In the genomic region with DNA sequence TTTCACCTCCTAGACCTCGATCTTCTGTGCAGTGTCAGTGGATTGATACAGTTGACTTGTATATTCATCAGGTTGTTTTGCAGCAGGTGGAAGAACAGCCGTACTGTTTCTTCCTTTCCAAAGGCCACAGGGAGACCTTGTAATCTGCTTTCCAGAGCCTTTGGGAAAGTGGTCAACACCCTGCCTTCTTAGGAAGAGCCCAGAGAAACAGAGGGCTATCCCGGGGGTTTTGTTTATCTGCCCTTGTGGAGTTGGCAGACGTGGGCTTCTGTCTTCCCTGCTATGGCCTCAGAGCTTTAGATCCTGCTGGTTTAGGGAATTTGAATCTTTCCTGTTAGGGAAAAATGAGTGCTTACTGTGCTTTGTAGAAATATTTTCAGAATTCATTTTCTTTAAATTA, we compare ENCODE assay signal across 17 cellular contexts. TPM values are rescaled to one million over a fixed set of nuclear protein-coding genes. Genes with fewer than 3 reads are reported as not detected.
DNase-seq lines count a peak whose midpoint lies in the region; ATAC-seq and TF ChIP-seq lines count a peak whose summit lies in the region.
"Had no signal": no experiment of that assay in that cellular context is flagged by ENCODE, and none has a peak within 500 bp of the region (broad histone marks: within the 10 kb centered on the region; RNA-seq: fewer than 3 reads in every experiment).

No MANE protein-coding gene starts in this region.

- no CpG with 5 or more reads among the region's 4 CpGs for WGBS in H9 (ENCODE audit: extremely low coverage, insufficient read length, low lambda C conversion rate)
- WGBS in HUES64: 45% methylated on average over 4 of the region's 4 CpGs
- 0 to 53% methylated on average over 1 to 4 of the region's 4 CpGs for WGBS in endodermal cell (ENCODE audit: insufficient coverage in 1 of 2, insufficient read length in 1 of 2), 2 experiments
- WGBS in mesendoderm (ENCODE audit: extremely low coverage, insufficient coverage, low lambda C conversion rate): no CpG with 5 or more reads among the region's 4 CpGs
- WGBS in heart left ventricle, 4 donors: 57 to 72% (median 59%) methylated on average over 4 of the region's 4 CpGs

- no peak overlapping the region for H3T11ph ChIP-seq in H9 (ENCODE audit: low read length)

- no peak overlapping the region for H2BK15ac ChIP-seq in H9 (ENCODE audit: low read depth, low read length)
- H2BK15ac ChIP-seq in mesendoderm (replicated peaks; ENCODE audit: low read depth): no peak overlapping the region

- peak overlapping the region; percentile 99 for H2BK12ac ChIP-seq in H9 (ENCODE audit: insufficient read length, low read depth, low read length)

- H2BK5ac ChIP-seq in H9 (ENCODE audit: insufficient read length, low read length): peak overlapping the region; percentile 90
- H2BK5ac ChIP-seq in mesendoderm (ENCODE audit: low read length): peak overlapping the region; percentile 53

- no peak for TF ChIP-seq POLR2A in heart left ventricle (IDR thresholded peaks at IDR 0.05)

- H3K36me3 ChIP-seq in HUES64 (ENCODE audit: insufficient read depth, low read length): peaks cover 57% of the 10 kb centered on the region
- H3K36me3 ChIP-seq in endodermal cell (ENCODE audit: control insufficient read depth, insufficient read depth, low read length): peaks cover 65% of the 10 kb centered on the region
- H3K36me3 ChIP-seq in mesendoderm (ENCODE audit: control insufficient read depth, insufficient read depth, low read length): peaks cover 5% of the 10 kb centered on the region
- peaks cover 0 to 94% (median 90%) of the 10 kb centered on the region in 9 donors for H3K36me3 ChIP-seq in heart left ventricle

- peaks cover 1% of the 10 kb centered on the region; the same call in 1 of the 2 replicates for H3K79me2 ChIP-seq in H9 (ENCODE audit: insufficient read depth, low read length)
- H3K79me2 ChIP-seq in mesendoderm (ENCODE audit: control insufficient read depth, insufficient read depth, low read length): peaks cover 1% of the 10 kb centered on the region

- no peaks in the 10 kb centered on the region for H4K20me1 ChIP-seq in H9 (ENCODE audit: control insufficient read depth, insufficient read depth, insufficient read length)

- no peaks in the 10 kb centered on the region for H3K9me3 ChIP-seq in H9 (ENCODE audit: control insufficient read depth, low read depth, low read length)
- no peaks in the 10 kb centered on the region for H3K9me3 ChIP-seq in HUES64 (ENCODE audit: insufficient read depth, low read depth, low read length)
- no peaks in the 10 kb centered on the region for H3K9me3 ChIP-seq in endodermal cell (ENCODE audit: control insufficient read depth, low read length)
- H3K9me3 ChIP-seq in heart left ventricle: no peaks in the 10 kb centered on the region
- H3K9me3 ChIP-seq: SJSA1 had no signal

- peak overlapping the region; percentile 92 for H3K27ac ChIP-seq in H9 (ENCODE audit: insufficient read length, low read depth, low read length)
- peak overlapping the region; percentile 100 for H3K27ac ChIP-seq in HUES64 (ENCODE audit: low read depth, low read length)
- H3K27ac ChIP-seq in endodermal cell (ENCODE audit: low read depth, low read length): no peak overlapping the region
- H3K27ac ChIP-seq in mesendoderm (ENCODE audit: low read depth, low read length): peak overlapping the region; percentile 43
- H3K27ac ChIP-seq in heart left ventricle: no peak overlapping the region
- H3K27ac ChIP-seq: C4-2B, SJSA1 had no signal

- H3K79me1 ChIP-seq in H9 (ENCODE audit: insufficient read depth, low read depth, low read length, poor library complexity, severe bottlenecking): no peaks in the 10 kb centered on the region
- peaks cover 4% of the 10 kb centered on the region for H3K79me1 ChIP-seq in mesendoderm (ENCODE audit: low read length)

- H4K5ac ChIP-seq in H9 (ENCODE audit: insufficient read length, low read depth, low read length): peak overlapping the region; percentile 11
- no peak overlapping the region for H4K5ac ChIP-seq in mesendoderm (ENCODE audit: low read length)

- ATAC-seq in heart left ventricle (no peak), GM18498 (IDR thresholded peaks at IDR 0.05; ENCODE audit: unreplicated experiment) (no peak), HG03175 (IDR thresholded peaks at IDR 0.05; ENCODE audit: unreplicated experiment) (no peak)
- ATAC-seq: Panc1 had no signal

- peaks cover 26 to 63% (median 50%) of the 10 kb centered on the region in 3 experiments for H3K36me3 Mint-ChIP-seq in H9 (ENCODE audit: insufficient read depth in 1 of 3, low read depth in 3 of 3)
- peaks cover 54% of the 10 kb centered on the region for H3K36me3 Mint-ChIP-seq in endodermal cell (ENCODE audit: low read depth)

- H3K4me1 ChIP-seq in H9 (ENCODE audit: insufficient read depth, low read length) (peaks cover 12% of the 10 kb centered on the region), HUES64 (ENCODE audit: insufficient read depth, low read length) (peaks cover 50% of the 10 kb centered on the region), endodermal cell (ENCODE audit: control insufficient read depth, insufficient read depth, low read length) (peaks cover 16% of the 10 kb centered on the region), mesendoderm (ENCODE audit: control insufficient read depth, low read depth, low read length) (peaks cover 10% of the 10 kb centered on the region), heart left ventricle (no peaks in the 10 kb centered on the region)
- H3K4me1 ChIP-seq: SJSA1 had no signal

- H4K8ac ChIP-seq in H9 (replicated peaks; ENCODE audit: insufficient read length, low read depth, low read length): no peak overlapping the region
- no peak overlapping the region for H4K8ac ChIP-seq in mesendoderm (ENCODE audit: low read depth, low read length)

- peak overlapping the region; percentile 10 for H2AK5ac ChIP-seq in H9 (ENCODE audit: insufficient read length, low read length)
- H2AK5ac ChIP-seq in mesendoderm (ENCODE audit: low read length): no peak overlapping the region

- H3K18ac ChIP-seq in H9 (ENCODE audit: insufficient read length, low read depth, low read length) (peak overlapping the region; percentile 68), mesendoderm (ENCODE audit: low read length) (no peak overlapping the region)

- H3K27ac Mint-ChIP-seq in H9 (peak overlapping the region; percentile 98 to 100 (median 98); a peak in 6 of 7 replicates), endodermal cell (peak overlapping the region; percentile 90)

- H2AFZ ChIP-seq in H9 (ENCODE audit: low read length): no peak overlapping the region

- H2BK120ac ChIP-seq in H9 (ENCODE audit: low read depth, low read length, poor library complexity, severe bottlenecking) (no peak overlapping the region), mesendoderm (ENCODE audit: low read depth, low read length) (no peak overlapping the region)

- TF ChIP-seq CTCF in H9 (conservative IDR thresholded peaks at IDR 0.05): no peak
- no peak for TF ChIP-seq CTCF in endodermal cell (conservative IDR thresholded peaks at IDR 0.05)
- TF ChIP-seq CTCF in heart left ventricle (IDR thresholded peaks at IDR 0.05): no peak

- intact Hi-C loops in heart left ventricle (cut with DNase I): no loop called here

- no peaks in the 10 kb centered on the region for H3K23me2 ChIP-seq in H9 (ENCODE audit: insufficient read length, low read depth, low read length, poor library complexity, severe bottlenecking)

- no peak overlapping the region for H3K4me3 ChIP-seq in HUES64 (ENCODE audit: low read length)
- H3K4me3 ChIP-seq in endodermal cell (ENCODE audit: low read length): no peak overlapping the region
- no peak overlapping the region for H3K4me3 ChIP-seq in mesendoderm (ENCODE audit: low read length)
- H3K4me3 ChIP-seq in heart left ventricle: no peak overlapping the region
- H3K4me3 ChIP-seq: SJSA1 had no signal

- peak overlapping the region; percentile 22 for H4K91ac ChIP-seq in H9 (ENCODE audit: insufficient read length, low read depth, low read length)

- H3K27me3 ChIP-seq in H9 (ENCODE audit: insufficient read depth, low read length): no peaks in the 10 kb centered on the region
- no peaks in the 10 kb centered on the region for H3K27me3 ChIP-seq in HUES64 (ENCODE audit: insufficient read depth, low read length)
- H3K27me3 ChIP-seq in endodermal cell (ENCODE audit: control insufficient read depth, insufficient read depth, low read length, poor library complexity, severe bottlenecking): no peaks in the 10 kb centered on the region
- no peaks in the 10 kb centered on the region for H3K27me3 ChIP-seq in mesendoderm (ENCODE audit: insufficient read depth, low read length, poor library complexity)
- no peaks in the 10 kb centered on the region for H3K27me3 ChIP-seq in heart left ventricle
- H3K27me3 ChIP-seq: SJSA1 had no signal

- H3K23ac ChIP-seq in H9 (ENCODE audit: insufficient read length, low read depth, low read length) (no peak overlapping the region), mesendoderm (ENCODE audit: low read length) (no peak overlapping the region)

- H3K14ac ChIP-seq in H9 (ENCODE audit: insufficient read depth, low read length): no peak overlapping the region

- H3K4ac ChIP-seq in H9 (ENCODE audit: low read depth, low read length) (no peak overlapping the region), mesendoderm (ENCODE audit: low read depth, low read length) (no peak overlapping the region)

- H3K9ac ChIP-seq in H9 (ENCODE audit: extremely low read depth, insufficient read length, low read length): peak overlapping the region; percentile 8
- H3K9ac ChIP-seq in HUES64 (ENCODE audit: low read depth, low read length): peak overlapping the region; percentile 63
- H3K9ac ChIP-seq in endodermal cell (ENCODE audit: extremely low read depth, low read length, poor library complexity, severe bottlenecking): no peak overlapping the region
- peak overlapping the region; percentile 22 for H3K9ac ChIP-seq in mesendoderm (ENCODE audit: low read length)

- no peak overlapping the region for H2BK20ac ChIP-seq in H9 (ENCODE audit: low read depth, low read length, poor library complexity, severe bottlenecking)

- peak overlapping the region in 1 of 2 experiments; percentile 68; a peak in 2 of 5 replicates for H3K4me3 Mint-ChIP-seq in H9
- no peak overlapping the region for H3K4me3 Mint-ChIP-seq in endodermal cell

- H3K4me1 Mint-ChIP-seq in H9 (peaks cover 61 to 65% of the 10 kb centered on the region in 2 experiments), endodermal cell (peaks cover 42% of the 10 kb centered on the region)

- H3K4me2 ChIP-seq in H9 (ENCODE audit: insufficient read depth, insufficient read length, low read length): peak overlapping the region; percentile 30
- no peak overlapping the region for H3K4me2 ChIP-seq in mesendoderm (ENCODE audit: low read length)

- DNase-seq in H9 (no peak), endodermal cell (no peak), mesendoderm (no peak), heart left ventricle (no peak)
- DNase-seq: AML-193, DMS79, HCEC 1CT, NCI-H1417 treated with DMSO at 0.1 percent for 48 hours, NCI-H1930, NCI-H345, NCI-H526 had no signal

- no peaks in the 10 kb centered on the region for H3K9me3 Mint-ChIP-seq in H9
- no peaks in the 10 kb centered on the region for H3K9me3 Mint-ChIP-seq in endodermal cell

- H3K27me3 Mint-ChIP-seq in H9 (ENCODE audit: low read depth): no peaks in the 10 kb centered on the region
- no peaks in the 10 kb centered on the region for H3K27me3 Mint-ChIP-seq in endodermal cell (ENCODE audit: insufficient read depth)

- H3K56ac ChIP-seq in H9 (ENCODE audit: insufficient read length, low read depth, low read length) (no peak overlapping the region), mesendoderm (ENCODE audit: low read length) (peak overlapping the region; percentile 73)

RNA-seq across cellular contexts. Expression of gene STX16, which starts 19.6 kb away (rescaled TPM):
- total RNA-seq in H9 (2021) (81.4 and 87.8 TPM in 2 replicates), endodermal cell (100 to 1,000 TPM in 1 of 2 donors, 10 to 100 TPM in 1; 91.6 to 114 TPM), heart left ventricle (10 to 100 TPM; 14.6 to 38.9 (median 25.6) TPM)
- 29.9 TPM for polyA plus RNA-seq in HUES64 (2013, experiment 1 of 2)
- 40.6 TPM for polyA plus RNA-seq in HUES64 (2013, experiment 2 of 2)
- 60.9 TPM for polyA plus RNA-seq in endodermal cell (2013, experiment 1 of 2)
- polyA plus RNA-seq in endodermal cell (2013, experiment 2 of 2): 62.3 TPM
- 23.7 TPM for polyA plus RNA-seq in mesendoderm (2013, experiment 1 of 2)
- 24.1 TPM for polyA plus RNA-seq in mesendoderm (2013, experiment 2 of 2)
- polyA plus RNA-seq in heart left ventricle: 10 to 100 TPM; 23.0 to 28.9 TPM

RNA-seq across cellular contexts. Expression of gene NPEPL1, which starts 21.9 kb away (rescaled TPM):
- total RNA-seq in H9 (2021): 31.1 TPM in 2 replicates
- polyA plus RNA-seq in HUES64 (2013, experiment 1 of 2): 16.4 TPM
- 17.1 TPM for polyA plus RNA-seq in HUES64 (2013, experiment 2 of 2)
- total RNA-seq in endodermal cell: 10 to 100 TPM; 52.9 to 72.8 TPM
- polyA plus RNA-seq in endodermal cell (2013, experiment 1 of 2): 24.1 TPM
- polyA plus RNA-seq in endodermal cell (2013, experiment 2 of 2): 22.4 TPM
- 10.3 TPM for polyA plus RNA-seq in mesendoderm (2013, experiment 1 of 2)
- 10.5 TPM for polyA plus RNA-seq in mesendoderm (2013, experiment 2 of 2)
- total RNA-seq in heart left ventricle: 10 to 100 TPM; 18.5 to 33.4 (median 30.1) TPM
- polyA plus RNA-seq in heart left ventricle: 10 to 100 TPM; 18.1 to 32.5 TPM

Comparison
In these comparisons a context has a peak if more than half of its experiments do, and no peak if none do; other contexts are left out.
1. H3K27ac ChIP-seq: peak in H9 (single experiment), HUES64 (single experiment) and mesendoderm (single experiment); none in endodermal cell (single experiment) and heart left ventricle (0 of 12).